Comparison of ENCODE assay signal across 9 cellular contexts in the genomic region with DNA sequence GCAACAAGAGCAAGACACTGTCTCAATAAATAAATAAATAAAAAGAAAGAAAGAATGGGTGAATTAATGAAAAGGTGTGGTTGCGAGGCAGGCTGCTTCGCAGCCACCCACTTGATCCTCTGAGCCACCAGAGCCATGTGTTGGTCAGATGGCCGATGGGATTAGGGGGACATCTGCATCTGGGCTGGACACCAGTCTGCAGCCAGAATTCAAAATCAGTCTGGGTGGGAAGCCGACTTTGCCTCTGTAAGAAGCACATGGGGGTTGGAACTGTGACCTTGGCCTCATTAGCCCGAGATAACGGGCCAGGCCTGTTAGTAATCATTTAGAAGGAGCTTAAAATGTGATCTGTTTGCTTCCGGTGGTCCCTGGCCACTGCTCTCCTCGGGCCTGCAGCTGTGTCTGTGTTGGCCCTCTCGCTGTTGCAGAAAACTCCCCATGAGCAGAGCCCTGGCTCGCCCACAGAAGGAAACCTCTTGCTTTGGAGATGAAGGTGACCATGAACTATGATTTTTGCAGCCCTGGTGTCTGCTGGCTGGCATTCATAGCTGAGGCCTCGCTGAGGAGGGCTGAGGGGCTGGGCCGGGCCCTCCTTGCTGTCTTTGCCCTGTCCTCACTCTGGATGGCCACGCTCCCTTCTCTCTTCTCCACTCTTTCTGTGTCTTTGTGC.
"Had no signal": no experiment of that assay in that cellular context is flagged by ENCODE, and none has a peak within 500 bp of the region (broad histone marks: within the 10 kb centered on the region; RNA-seq: fewer than 3 reads in every experiment).

No MANE protein-coding gene starts in this region.

- H3K4me3 Mint-ChIP-seq: activated CD8-positive, alpha-beta T cell treated with anti-CD3 and anti-CD28 coated beads for 36 hours; activated naive CD4-positive, alpha-beta T cell treated with anti-CD3 and anti-CD28 coated beads, Interleukin-2, amount 50 U/mL, for 24 hours; activated T-cell treated with anti-CD3 and anti-CD28 coated beads, Interleukin-2, amount 50 U/mL, for 72 hours had no signal

- H3K4me3 ChIP-seq: SK-N-MC had no signal

- H3K27ac Mint-ChIP-seq: activated CD8-positive, alpha-beta T cell treated with anti-CD3 and anti-CD28 coated beads for 36 hours; activated naive CD4-positive, alpha-beta T cell treated with anti-CD3 and anti-CD28 coated beads, Interleukin-2, amount 50 U/mL, for 24 hours; activated T-cell treated with anti-CD3 and anti-CD28 coated beads, Interleukin-2, amount 50 U/mL, for 72 hours; activated T-helper 2 cell treated with anti-CD3 and anti-CD28 coated beads, Interferon-gamma antibody, Interleukin-2, Interleukin-4, amounts not matched to agents 10 μg/mL and 5 μg/mL and 100 μg/mL, durations not matched to agents 14 hours and 24 hours and 36 hours; T-cell had no signal

- H3K27ac ChIP-seq: SK-N-MC, VCaP had no signal

- H3K9me3 Mint-ChIP-seq: activated CD8-positive, alpha-beta T cell treated with anti-CD3 and anti-CD28 coated beads for 36 hours; activated naive CD4-positive, alpha-beta T cell treated with anti-CD3 and anti-CD28 coated beads, Interleukin-2, amount 50 U/mL, for 24 hours; activated T-cell treated with anti-CD3 and anti-CD28 coated beads, Interleukin-2, amount 50 U/mL, for 72 hours; activated T-helper 2 cell treated with anti-CD3 and anti-CD28 coated beads, Interferon-gamma antibody, Interleukin-2, Interleukin-4, amounts not matched to agents 10 μg/mL and 5 μg/mL and 100 μg/mL, durations not matched to agents 14 hours and 24 hours and 36 hours; T-cell had no signal

- H3K36me3 Mint-ChIP-seq: activated naive CD4-positive, alpha-beta T cell treated with anti-CD3 and anti-CD28 coated beads, Interleukin-2, amount 50 U/mL, for 24 hours; T-cell had no signal

- DNase-seq: NCI-H1436 treated with DMSO at 0.1 percent for 48 hours, NCI-H187 had no signal
